Comparison of ENCODE assay signal across 8 cellular contexts in the genomic region with DNA sequence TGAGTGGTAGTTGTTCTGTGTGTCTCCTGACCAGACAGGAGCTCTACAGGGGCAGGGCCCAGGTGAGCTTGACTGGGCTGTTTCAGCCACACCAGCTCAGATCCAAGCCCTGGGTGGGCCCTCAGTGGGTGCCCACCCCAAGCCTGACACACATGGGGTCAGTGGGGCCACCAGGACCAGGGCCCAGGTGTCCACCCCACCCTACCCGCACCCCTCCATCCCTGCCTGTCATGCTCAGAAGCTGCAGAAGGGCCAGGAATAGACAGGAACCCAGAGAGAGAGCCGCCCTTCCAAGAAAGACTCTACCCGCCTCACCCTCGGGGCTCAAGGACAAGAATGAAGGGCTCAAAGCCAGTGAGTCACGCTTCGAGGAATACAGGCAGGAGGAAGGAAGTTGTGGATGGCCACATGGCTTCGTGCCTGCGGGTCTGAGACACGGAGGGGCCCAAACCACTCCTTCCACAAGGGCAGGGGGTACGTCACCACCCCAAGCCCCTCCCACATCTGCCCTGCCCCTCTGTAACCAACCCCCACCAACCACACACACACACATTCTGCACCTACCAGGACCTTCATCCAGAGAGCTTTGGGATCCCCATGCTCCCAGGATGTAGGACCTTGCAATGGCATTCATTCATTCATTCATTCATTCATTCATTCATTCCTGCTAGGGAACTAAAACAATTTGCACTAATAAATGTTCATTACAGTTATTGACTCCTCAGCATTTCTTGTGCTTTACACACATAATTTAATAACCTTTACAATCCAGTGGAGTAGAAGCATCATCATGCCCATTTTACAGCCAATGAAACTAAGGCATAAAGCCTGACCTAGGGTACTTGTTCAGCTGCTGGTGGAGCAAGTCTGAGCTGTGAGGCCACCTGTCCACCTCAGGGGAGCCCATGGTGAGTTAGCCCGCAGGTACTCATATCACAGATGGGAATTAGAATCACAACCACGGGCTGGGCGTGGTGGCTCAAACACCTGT. TPM values are rescaled to one million over a fixed set of nuclear protein-coding genes. Genes with fewer than 3 reads are reported as not detected.
A peak's percentile ranks its signal among the peaks of the same experiment; 100 is the strongest.
DNase-seq lines count a peak whose midpoint lies in the region; ATAC-seq and TF ChIP-seq lines count a peak whose summit lies in the region.

No MANE protein-coding gene starts in this region.

- H3K4me3 ChIP-seq in WI38 (ENCODE audit: low read depth, low read length): peak overlapping the region; percentile 32; the same call in 1 of the 2 replicates
- H3K4me3 ChIP-seq in lung: no peak overlapping the region
- H3K4me3 ChIP-seq in WERI-Rb-1 (ENCODE audit: low read depth, low read length): no peak overlapping the region

- H3K4me3 Mint-ChIP-seq in central memory CD8-positive, alpha-beta T cell: peak overlapping the region; percentile 64

- peaks cover 13 to 68% of the 10 kb centered on the region in 2 donors for H3K4me1 ChIP-seq in lung (ENCODE audit: control insufficient read depth in 2 of 2, insufficient read depth in 2 of 2, low read length in 2 of 2)

- TF ChIP-seq CTCF in WI38 (IDR thresholded peaks at IDR 0.05; ENCODE audit: low read depth, low read length): no peak
- TF ChIP-seq CTCF in lung (IDR thresholded peaks at IDR 0.05; ENCODE audit: control extremely low read depth, extremely low read depth): no peak
- TF ChIP-seq CTCF in WERI-Rb-1 (IDR thresholded peaks at IDR 0.05; ENCODE audit: low read depth, low read length): no peak

- H3K36me3 ChIP-seq in lung (ENCODE audit: control insufficient read depth in 2 of 2, insufficient read depth in 2 of 2, low read length in 2 of 2) (peaks cover 0 to 13% of the 10 kb centered on the region in 2 donors), WERI-Rb-1 (peaks cover 23% of the 10 kb centered on the region)

- peak in 73 of 76 experiments; percentile 32 to 90 (median 73) for DNase-seq in HUDEP-2 (lab: John Stamatoyannopoulos, UW; ENCODE audit: unreplicated experiment in 76 of 76)
- DNase-seq in central memory CD8-positive, alpha-beta T cell (ENCODE audit: low spot score in 2 of 2): no peak
- peak; percentile 83 for DNase-seq in lung (ENCODE audit: low spot score)
- peak; percentile 44 to 49 for DNase-seq in stimulated activated CD8-positive, alpha-beta memory T cell treated with anti-CD3 and anti-CD28 coated beads, Interleukin-7, amount 100 ng/mL, for 1 hour (ENCODE audit: low read depth in 2 of 2)
- no peak for DNase-seq in NCI-H748 (lab: John Stamatoyannopoulos, UW; ENCODE audit: unreplicated experiment)
- no peak for DNase-seq in WERI-Rb-1

- H3K27ac ChIP-seq in lung (ENCODE audit: low read depth in 1 of 2, low read length in 1 of 2): peak overlapping the region in 1 of 2 donors; percentile 96
- H3K27ac ChIP-seq in WERI-Rb-1: no peak overlapping the region

- peak; percentile 72 for ATAC-seq in central memory CD8-positive, alpha-beta T cell (replicated peaks; ENCODE audit: extremely low read depth, poor library complexity, severe bottlenecking)
- ATAC-seq in lung (ENCODE audit: insufficient read depth, low FRiP score): peak; percentile 76
- no peak for ATAC-seq in GM18867 (IDR thresholded peaks at IDR 0.05; ENCODE audit: unreplicated experiment)

- WGBS in lung, 2 donors: 20 to 22% methylated on average over 13 of the region's 13 CpGs

- no peaks in the 10 kb centered on the region for H3K9me3 ChIP-seq in lung (ENCODE audit: control insufficient read depth in 2 of 2, insufficient read depth in 1 of 2, low read length in 1 of 2)
- H3K9me3 ChIP-seq in WERI-Rb-1 (ENCODE audit: severe bottlenecking): no peaks in the 10 kb centered on the region

- peaks cover 50% of the 10 kb centered on the region for H3K4me1 Mint-ChIP-seq in central memory CD8-positive, alpha-beta T cell

- H3K9me3 Mint-ChIP-seq in central memory CD8-positive, alpha-beta T cell: no peaks in the 10 kb centered on the region

- H3K27me3 ChIP-seq in lung (ENCODE audit: control insufficient read depth, insufficient read depth) (no peaks in the 10 kb centered on the region), WERI-Rb-1 (ENCODE audit: insufficient read depth, low read depth, severe bottlenecking) (no peaks in the 10 kb centered on the region)

- H3K27me3 Mint-ChIP-seq in central memory CD8-positive, alpha-beta T cell: no peaks in the 10 kb centered on the region

- peak overlapping the region; percentile 79 for H3K27ac Mint-ChIP-seq in central memory CD8-positive, alpha-beta T cell (ENCODE audit: low read depth)

- H3K36me3 Mint-ChIP-seq in central memory CD8-positive, alpha-beta T cell (ENCODE audit: insufficient read depth): no peaks in the 10 kb centered on the region

RNA-seq across cellular contexts. Expression of gene STXBP1, which starts 56.0 kb away (rescaled TPM):
- 10 to 100 TPM; 61.5 to 65.8 TPM for total RNA-seq in lung
- 10 to 100 TPM; 19.2 to 32.0 TPM for polyA plus RNA-seq in lung

Comparison
In these comparisons a context has a peak if more than half of its experiments do, and no peak if none do; other contexts are left out.
1. DNase-seq: peak in HUDEP-2 (73 of 76), lung (single experiment) and stimulated activated CD8-positive, alpha-beta memory T cell treated with anti-CD3 and anti-CD28 coated beads, Interleukin-7, amount 100 ng/mL, for 1 hour (2 of 2); none in central memory CD8-positive, alpha-beta T cell (0 of 2), NCI-H748 (single experiment) and WERI-Rb-1 (single experiment).